8 cellular contexts compared by ENCODE assay signal in the genomic region with DNA sequence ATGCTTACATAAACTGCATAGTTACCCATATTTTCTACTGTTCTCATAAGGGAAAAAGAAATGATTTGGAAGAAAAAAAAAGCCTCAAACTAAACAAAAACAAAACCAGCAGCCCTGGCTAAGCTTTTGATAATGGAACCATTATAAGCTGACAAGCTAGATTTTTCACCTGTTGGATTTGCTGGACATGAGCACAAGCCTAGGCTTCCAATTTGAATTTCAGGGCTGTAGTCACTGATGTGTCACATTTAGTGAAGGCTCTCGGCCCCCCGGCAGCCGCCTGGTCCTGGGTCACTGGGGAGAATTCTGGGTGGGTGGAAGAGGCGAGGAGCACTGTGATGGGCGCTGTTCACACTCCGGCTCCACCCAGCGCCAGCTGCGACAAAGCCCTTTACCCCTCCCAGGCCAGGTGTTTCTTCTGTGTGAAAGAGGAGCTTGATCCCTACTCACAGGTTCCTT. TPM values are rescaled to one million over a fixed set of nuclear protein-coding genes. Genes with fewer than 3 reads are reported as not detected.
DNase-seq lines count a peak whose midpoint lies in the region; ATAC-seq and TF ChIP-seq lines count a peak whose summit lies in the region.

No MANE protein-coding gene starts in this region.

- no peaks in the 10 kb centered on the region for H3K9me2 ChIP-seq in OCI-LY7 (ENCODE audit: insufficient read depth, low read length)

- DNase-seq in heart right ventricle (no peak), cardiac septum (ENCODE audit: low spot score) (no peak), OCI-LY7 (ENCODE audit: low spot score) (no peak), osteoblast (ENCODE audit: insufficient read length, low spot score, missing footprints) (peak; percentile 87)

- POLR2A ChIA-PET in OCI-LY7 (lab: Charles Lee), result interaction anchor here (0.6 to 1.0 kb wide), 3 partner anchors 89 to 116 kb away, joined by 3 read pairs; no protein-coding TSS in a partner anchor

- WGBS in heart right ventricle, 2 donors, result 63 to 64% methylated on average over 8 of the region's 8 CpGs

- H3K4me3 ChIP-seq in heart right ventricle, result peak overlapping the region; percentile 42 to 74 (median 68)
- H3K4me3 ChIP-seq in OCI-LY7 (ENCODE audit: low read depth, low read length, poor library complexity, severe bottlenecking), result no peak overlapping the region
- H3K4me3 ChIP-seq in endocrine pancreas (ENCODE audit: control insufficient read depth, insufficient read depth, low read length), result peak overlapping the region; percentile 45
- H3K4me3 ChIP-seq in osteoblast (ENCODE audit: insufficient read depth, low read length), result peak overlapping the region; percentile 95

- H2AFZ ChIP-seq in OCI-LY7 (ENCODE audit: low read length) (no peak overlapping the region), osteoblast (ENCODE audit: low read length) (no peak overlapping the region)

- H3K4me2 ChIP-seq in OCI-LY7 (ENCODE audit: low read length) (peak overlapping the region; percentile 55; the same call in 1 of the 2 replicates), osteoblast (ENCODE audit: insufficient read depth, low read length) (peak overlapping the region; percentile 98)

- H3K4me1 ChIP-seq in heart right ventricle (peaks cover 5 to 72% (median 54%) of the 10 kb centered on the region in 9 donors), OCI-LY7 (ENCODE audit: insufficient read depth, low read length, poor library complexity, severe bottlenecking) (peaks cover 47% of the 10 kb centered on the region), endocrine pancreas (ENCODE audit: control insufficient read depth, insufficient read depth, low read length) (no peaks in the 10 kb centered on the region), osteoblast (ENCODE audit: insufficient read depth, low read length) (peaks cover 29% of the 10 kb centered on the region)

- H3K27me3 ChIP-seq in heart right ventricle (no peaks in the 10 kb centered on the region), endocrine pancreas (ENCODE audit: control insufficient read depth, insufficient read depth, low read length) (no peaks in the 10 kb centered on the region), osteoblast (ENCODE audit: insufficient read depth, low read length) (no peaks in the 10 kb centered on the region)

- H3K36me3 ChIP-seq in heart right ventricle (peaks cover 0 to 24% (median 0%) of the 10 kb centered on the region in 9 donors), OCI-LY7 (ENCODE audit: insufficient read depth, low read length) (no peaks in the 10 kb centered on the region), endocrine pancreas (ENCODE audit: control insufficient read depth, insufficient read depth, low read length) (no peaks in the 10 kb centered on the region), osteoblast (ENCODE audit: insufficient read depth, low read length) (no peaks in the 10 kb centered on the region)

- no peak for ATAC-seq in heart right ventricle
- ATAC-seq in HG02884 (IDR thresholded peaks at IDR 0.05; ENCODE audit: unreplicated experiment), result no peak
- no peak for ATAC-seq in GM21526 (IDR thresholded peaks at IDR 0.05; ENCODE audit: low FRiP score, unreplicated experiment)
- no peak for ATAC-seq in GM21576 (IDR thresholded peaks at IDR 0.05; ENCODE audit: unreplicated experiment)

- H4K20me1 ChIP-seq in OCI-LY7 (ENCODE audit: insufficient read depth, low read length) (no peaks in the 10 kb centered on the region; the same call in 1 of the 2 replicates), osteoblast (ENCODE audit: insufficient read depth, low read length) (no peaks in the 10 kb centered on the region)

- TF ChIP-seq CTCF in heart right ventricle (IDR thresholded peaks at IDR 0.05) (no peak), OCI-LY7 (conservative IDR thresholded peaks at IDR 0.05; ENCODE audit: low read length) (no peak), osteoblast (IDR thresholded peaks at IDR 0.05; ENCODE audit: extremely low read depth, low read depth, low read length) (no peak)

- no peaks in the 10 kb centered on the region for H3K9me3 ChIP-seq in heart right ventricle
- no peaks in the 10 kb centered on the region for H3K9me3 ChIP-seq in OCI-LY7 (ENCODE audit: low read length)
- H3K9me3 ChIP-seq in endocrine pancreas (ENCODE audit: control insufficient read depth, low read length), result no peaks in the 10 kb centered on the region
- no peaks in the 10 kb centered on the region for H3K9me3 ChIP-seq in osteoblast (ENCODE audit: low read depth, low read length)

- no peak overlapping the region for H3K9ac ChIP-seq in endocrine pancreas (ENCODE audit: control insufficient read depth, insufficient read depth, low read length)

- H3K79me2 ChIP-seq in OCI-LY7 (ENCODE audit: insufficient read depth, low read depth, low read length) (no peaks in the 10 kb centered on the region), osteoblast (ENCODE audit: insufficient read depth, low read length) (peaks cover 10% of the 10 kb centered on the region)

- CTCF ChIA-PET in OCI-LY7 (lab: Charles Lee; ENCODE audit: unreplicated experiment), result no interaction called here

- intact Hi-C loops in heart right ventricle (cut with DNase I), result loop anchor here in 2 of 10 donors (10.0 kb wide), 2 partner anchors 293 to 463 kb away; no protein-coding TSS in a partner anchor
- intact Hi-C loops in cardiac septum (cut with DNase I), result loop anchor here (2.0 to 10.0 kb wide), 3 partner anchors 114 to 307 kb away; no protein-coding TSS in a partner anchor
- intact Hi-C loops in OCI-LY7 (cut with micrococcal nuclease; ENCODE audit: unreplicated experiment), result loop anchor here (2.0 kb wide), 1 partner anchor 135 kb away; no protein-coding TSS in a partner anchor

- no TSS peak for BruUV-seq in OCI-LY7 (replicated peaks; lab: Mats Ljungman, UMichigan)

- H3K27ac ChIP-seq in heart right ventricle, result peak overlapping the region in 7 of 10 donors; percentile 55 to 93 (median 87)
- H3K27ac ChIP-seq in OCI-LY7 (ENCODE audit: low read depth, low read length, poor library complexity, severe bottlenecking), result no peak overlapping the region
- peak overlapping the region; percentile 86 for H3K27ac ChIP-seq in osteoblast (ENCODE audit: low read depth, low read length)

RNA-seq across cellular contexts. Expression of a gene that starts 4.6 kb away (rescaled TPM):
- total RNA-seq in heart right ventricle (10 to 100 TPM; 10.9 to 37.7 (median 23.5) TPM), cardiac septum (23.1 TPM), OCI-LY7 (2022) (0.37 TPM in 1 of 2 replicates, not detected in the other), osteoblast (0.59 and 1.8 TPM in 2 replicates)
- 10 to 100 TPM in 1 of 2 donors, 1 to 10 TPM in 1; 2.5 to 38.3 TPM for polyA plus RNA-seq in heart right ventricle
- 0.19 and 0.62 TPM in 2 replicates for total RNA-seq in OCI-LY7 (2014; rRNA removed; shearing (Covaris generic))
